Comparison of ENCODE assay signal across 1 cellular context in genomic region chr13:29594310-29594709, GRCh38.
TF ChIP-seq lines count a peak whose summit lies in the region.

No MANE protein-coding gene starts in this region.

TF ChIP-seq in GM23338, 12 proteins besides CTCF, POLR2A, EP300 and RAD21 (continued from another document):
- TF ChIP-seq, protein P1, sequence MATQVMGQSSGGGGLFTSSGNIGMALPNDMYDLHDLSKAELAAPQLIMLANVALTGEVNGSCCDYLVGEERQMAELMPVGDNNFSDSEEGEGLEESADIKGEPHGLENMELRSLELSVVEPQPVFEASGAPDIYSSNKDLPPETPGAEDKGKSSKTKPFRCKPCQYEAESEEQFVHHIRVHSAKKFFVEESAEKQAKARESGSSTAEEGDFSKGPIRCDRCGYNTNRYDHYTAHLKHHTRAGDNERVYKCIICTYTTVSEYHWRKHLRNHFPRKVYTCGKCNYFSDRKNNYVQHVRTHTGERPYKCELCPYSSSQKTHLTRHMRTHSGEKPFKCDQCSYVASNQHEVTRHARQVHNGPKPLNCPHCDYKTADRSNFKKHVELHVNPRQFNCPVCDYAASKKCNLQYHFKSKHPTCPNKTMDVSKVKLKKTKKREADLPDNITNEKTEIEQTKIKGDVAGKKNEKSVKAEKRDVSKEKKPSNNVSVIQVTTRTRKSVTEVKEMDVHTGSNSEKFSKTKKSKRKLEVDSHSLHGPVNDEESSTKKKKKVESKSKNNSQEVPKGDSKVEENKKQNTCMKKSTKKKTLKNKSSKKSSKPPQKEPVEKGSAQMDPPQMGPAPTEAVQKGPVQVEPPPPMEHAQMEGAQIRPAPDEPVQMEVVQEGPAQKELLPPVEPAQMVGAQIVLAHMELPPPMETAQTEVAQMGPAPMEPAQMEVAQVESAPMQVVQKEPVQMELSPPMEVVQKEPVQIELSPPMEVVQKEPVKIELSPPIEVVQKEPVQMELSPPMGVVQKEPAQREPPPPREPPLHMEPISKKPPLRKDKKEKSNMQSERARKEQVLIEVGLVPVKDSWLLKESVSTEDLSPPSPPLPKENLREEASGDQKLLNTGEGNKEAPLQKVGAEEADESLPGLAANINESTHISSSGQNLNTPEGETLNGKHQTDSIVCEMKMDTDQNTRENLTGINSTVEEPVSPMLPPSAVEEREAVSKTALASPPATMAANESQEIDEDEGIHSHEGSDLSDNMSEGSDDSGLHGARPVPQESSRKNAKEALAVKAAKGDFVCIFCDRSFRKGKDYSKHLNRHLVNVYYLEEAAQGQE (IDR thresholded peaks at IDR 0.05; ENCODE audit: unreplicated experiment): no peak
- no peak for TF ChIP-seq STAT1 (IDR thresholded peaks at IDR 0.05; ENCODE audit: unreplicated experiment)
- TF ChIP-seq, protein P2, sequence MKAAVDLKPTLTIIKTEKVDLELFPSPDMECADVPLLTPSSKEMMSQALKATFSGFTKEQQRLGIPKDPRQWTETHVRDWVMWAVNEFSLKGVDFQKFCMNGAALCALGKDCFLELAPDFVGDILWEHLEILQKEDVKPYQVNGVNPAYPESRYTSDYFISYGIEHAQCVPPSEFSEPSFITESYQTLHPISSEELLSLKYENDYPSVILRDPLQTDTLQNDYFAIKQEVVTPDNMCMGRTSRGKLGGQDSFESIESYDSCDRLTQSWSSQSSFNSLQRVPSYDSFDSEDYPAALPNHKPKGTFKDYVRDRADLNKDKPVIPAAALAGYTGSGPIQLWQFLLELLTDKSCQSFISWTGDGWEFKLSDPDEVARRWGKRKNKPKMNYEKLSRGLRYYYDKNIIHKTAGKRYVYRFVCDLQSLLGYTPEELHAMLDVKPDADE (IDR thresholded peaks at IDR 0.05): no peak
- no peak for TF ChIP-seq POLR2AphosphoS5 (IDR thresholded peaks at IDR 0.05; ENCODE audit: low read depth)
